Comparison of ENCODE assay signal across 3 cellular contexts in the genomic region with DNA sequence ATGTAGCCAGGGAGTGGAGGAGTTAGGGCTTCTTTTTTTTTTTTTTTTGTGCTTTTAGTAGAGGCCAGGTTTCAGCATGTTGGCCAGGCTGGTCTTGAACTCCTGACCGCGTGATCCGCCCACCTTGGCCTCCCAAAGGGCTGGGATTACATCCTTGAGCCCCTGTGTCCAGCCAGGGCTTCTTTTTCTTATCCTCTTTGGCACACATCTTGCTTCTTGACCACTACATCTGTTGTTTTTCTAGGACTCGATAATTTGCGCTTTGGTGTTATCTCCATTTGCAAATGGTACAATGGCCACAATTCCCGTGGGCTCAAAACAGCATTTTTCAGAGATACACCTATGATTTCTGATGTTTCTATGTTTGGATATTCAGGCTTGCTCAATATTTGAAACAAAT.
TF ChIP-seq lines count a peak whose summit lies in the region.

No MANE protein-coding gene starts in this region.

TF ChIP-seq in SK-N-SH, 30 proteins besides CTCF, POLR2A, EP300 and RAD21 (continued from another document):
- TF ChIP-seq GATA2 (CRISPR knock-in tag; IDR thresholded peaks at IDR 0.05) (no peak), NRF1 (IDR thresholded peaks at IDR 0.05; ENCODE audit: low read depth, low read length) (no peak), CHD2 (IDR thresholded peaks at IDR 0.05; ENCODE audit: low read length, partially characterized antibody) (no peak), SMC3 (IDR thresholded peaks at IDR 0.05; ENCODE audit: low read depth, low read length) (no peak), RCOR1 (IDR thresholded peaks at IDR 0.05; ENCODE audit: low read length) (no peak), FOXM1 (IDR thresholded peaks at IDR 0.05; ENCODE audit: low read depth) (no peak), MXI1 (IDR thresholded peaks at IDR 0.05; ENCODE audit: low read depth, low read length) (no peak), TAF1 (IDR thresholded peaks at IDR 0.05; ENCODE audit: borderline replicate concordance, low read depth, low read length) (no peak)
- TF ChIP-seq, protein P1, sequence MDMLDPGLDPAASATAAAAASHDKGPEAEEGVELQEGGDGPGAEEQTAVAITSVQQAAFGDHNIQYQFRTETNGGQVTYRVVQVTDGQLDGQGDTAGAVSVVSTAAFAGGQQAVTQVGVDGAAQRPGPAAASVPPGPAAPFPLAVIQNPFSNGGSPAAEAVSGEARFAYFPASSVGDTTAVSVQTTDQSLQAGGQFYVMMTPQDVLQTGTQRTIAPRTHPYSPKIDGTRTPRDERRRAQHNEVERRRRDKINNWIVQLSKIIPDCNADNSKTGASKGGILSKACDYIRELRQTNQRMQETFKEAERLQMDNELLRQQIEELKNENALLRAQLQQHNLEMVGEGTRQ (IDR thresholded peaks at IDR 0.05; ENCODE audit: borderline replicate concordance, low read depth, low read length) = no peak
- TF ChIP-seq, protein P2, sequence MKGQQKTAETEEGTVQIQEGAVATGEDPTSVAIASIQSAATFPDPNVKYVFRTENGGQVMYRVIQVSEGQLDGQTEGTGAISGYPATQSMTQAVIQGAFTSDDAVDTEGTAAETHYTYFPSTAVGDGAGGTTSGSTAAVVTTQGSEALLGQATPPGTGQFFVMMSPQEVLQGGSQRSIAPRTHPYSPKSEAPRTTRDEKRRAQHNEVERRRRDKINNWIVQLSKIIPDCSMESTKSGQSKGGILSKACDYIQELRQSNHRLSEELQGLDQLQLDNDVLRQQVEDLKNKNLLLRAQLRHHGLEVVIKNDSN (IDR thresholded peaks at IDR 0.05; ENCODE audit: borderline replicate concordance, low read depth) = no peak
- TF ChIP-seq, protein P3, sequence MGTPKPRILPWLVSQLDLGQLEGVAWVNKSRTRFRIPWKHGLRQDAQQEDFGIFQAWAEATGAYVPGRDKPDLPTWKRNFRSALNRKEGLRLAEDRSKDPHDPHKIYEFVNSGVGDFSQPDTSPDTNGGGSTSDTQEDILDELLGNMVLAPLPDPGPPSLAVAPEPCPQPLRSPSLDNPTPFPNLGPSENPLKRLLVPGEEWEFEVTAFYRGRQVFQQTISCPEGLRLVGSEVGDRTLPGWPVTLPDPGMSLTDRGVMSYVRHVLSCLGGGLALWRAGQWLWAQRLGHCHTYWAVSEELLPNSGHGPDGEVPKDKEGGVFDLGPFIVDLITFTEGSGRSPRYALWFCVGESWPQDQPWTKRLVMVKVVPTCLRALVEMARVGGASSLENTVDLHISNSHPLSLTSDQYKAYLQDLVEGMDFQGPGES (IDR thresholded peaks at IDR 0.05; ENCODE audit: low read depth, low read length) = no peak

TF ChIP-seq in SK-N-SH treated with all-trans-retinoic acid at 6 μM for 48 hours, 23 proteins besides CTCF, POLR2A, EP300 and RAD21 (continued from another document and continues in another):
- TF ChIP-seq, protein P4, sequence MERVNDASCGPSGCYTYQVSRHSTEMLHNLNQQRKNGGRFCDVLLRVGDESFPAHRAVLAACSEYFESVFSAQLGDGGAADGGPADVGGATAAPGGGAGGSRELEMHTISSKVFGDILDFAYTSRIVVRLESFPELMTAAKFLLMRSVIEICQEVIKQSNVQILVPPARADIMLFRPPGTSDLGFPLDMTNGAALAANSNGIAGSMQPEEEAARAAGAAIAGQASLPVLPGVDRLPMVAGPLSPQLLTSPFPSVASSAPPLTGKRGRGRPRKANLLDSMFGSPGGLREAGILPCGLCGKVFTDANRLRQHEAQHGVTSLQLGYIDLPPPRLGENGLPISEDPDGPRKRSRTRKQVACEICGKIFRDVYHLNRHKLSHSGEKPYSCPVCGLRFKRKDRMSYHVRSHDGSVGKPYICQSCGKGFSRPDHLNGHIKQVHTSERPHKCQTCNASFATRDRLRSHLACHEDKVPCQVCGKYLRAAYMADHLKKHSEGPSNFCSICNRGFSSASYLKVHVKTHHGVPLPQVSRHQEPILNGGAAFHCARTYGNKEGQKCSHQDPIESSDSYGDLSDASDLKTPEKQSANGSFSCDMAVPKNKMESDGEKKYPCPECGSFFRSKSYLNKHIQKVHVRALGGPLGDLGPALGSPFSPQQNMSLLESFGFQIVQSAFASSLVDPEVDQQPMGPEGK (CRISPR knock-in tag; IDR thresholded peaks at IDR 0.05; ENCODE audit: borderline replicate concordance) = no peak
- no peak for TF ChIP-seq CSDC2 (CRISPR knock-in tag; IDR thresholded peaks at IDR 0.05)
- no peak for TF ChIP-seq TCF4 (CRISPR knock-in tag; IDR thresholded peaks at IDR 0.05; ENCODE audit: borderline replicate concordance)
- TF ChIP-seq, protein P5, sequence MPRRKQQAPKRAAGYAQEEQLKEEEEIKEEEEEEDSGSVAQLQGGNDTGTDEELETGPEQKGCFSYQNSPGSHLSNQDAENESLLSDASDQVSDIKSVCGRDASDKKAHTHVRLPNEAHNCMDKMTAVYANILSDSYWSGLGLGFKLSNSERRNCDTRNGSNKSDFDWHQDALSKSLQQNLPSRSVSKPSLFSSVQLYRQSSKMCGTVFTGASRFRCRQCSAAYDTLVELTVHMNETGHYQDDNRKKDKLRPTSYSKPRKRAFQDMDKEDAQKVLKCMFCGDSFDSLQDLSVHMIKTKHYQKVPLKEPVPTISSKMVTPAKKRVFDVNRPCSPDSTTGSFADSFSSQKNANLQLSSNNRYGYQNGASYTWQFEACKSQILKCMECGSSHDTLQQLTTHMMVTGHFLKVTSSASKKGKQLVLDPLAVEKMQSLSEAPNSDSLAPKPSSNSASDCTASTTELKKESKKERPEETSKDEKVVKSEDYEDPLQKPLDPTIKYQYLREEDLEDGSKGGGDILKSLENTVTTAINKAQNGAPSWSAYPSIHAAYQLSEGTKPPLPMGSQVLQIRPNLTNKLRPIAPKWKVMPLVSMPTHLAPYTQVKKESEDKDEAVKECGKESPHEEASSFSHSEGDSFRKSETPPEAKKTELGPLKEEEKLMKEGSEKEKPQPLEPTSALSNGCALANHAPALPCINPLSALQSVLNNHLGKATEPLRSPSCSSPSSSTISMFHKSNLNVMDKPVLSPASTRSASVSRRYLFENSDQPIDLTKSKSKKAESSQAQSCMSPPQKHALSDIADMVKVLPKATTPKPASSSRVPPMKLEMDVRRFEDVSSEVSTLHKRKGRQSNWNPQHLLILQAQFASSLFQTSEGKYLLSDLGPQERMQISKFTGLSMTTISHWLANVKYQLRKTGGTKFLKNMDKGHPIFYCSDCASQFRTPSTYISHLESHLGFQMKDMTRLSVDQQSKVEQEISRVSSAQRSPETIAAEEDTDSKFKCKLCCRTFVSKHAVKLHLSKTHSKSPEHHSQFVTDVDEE (CRISPR knock-in tag; IDR thresholded peaks at IDR 0.05) = no peak
- TF ChIP-seq GLIS3 (CRISPR knock-in tag; IDR thresholded peaks at IDR 0.05) = no peak
- no peak for TF ChIP-seq ZNF70 (CRISPR knock-in tag; IDR thresholded peaks at IDR 0.05)
- TF ChIP-seq BACH2 (CRISPR knock-in tag; IDR thresholded peaks at IDR 0.05; ENCODE audit: borderline replicate concordance) = no peak
- TF ChIP-seq SNAI2 (CRISPR knock-in tag; IDR thresholded peaks at IDR 0.05) = no peak
- TF ChIP-seq, protein P6, sequence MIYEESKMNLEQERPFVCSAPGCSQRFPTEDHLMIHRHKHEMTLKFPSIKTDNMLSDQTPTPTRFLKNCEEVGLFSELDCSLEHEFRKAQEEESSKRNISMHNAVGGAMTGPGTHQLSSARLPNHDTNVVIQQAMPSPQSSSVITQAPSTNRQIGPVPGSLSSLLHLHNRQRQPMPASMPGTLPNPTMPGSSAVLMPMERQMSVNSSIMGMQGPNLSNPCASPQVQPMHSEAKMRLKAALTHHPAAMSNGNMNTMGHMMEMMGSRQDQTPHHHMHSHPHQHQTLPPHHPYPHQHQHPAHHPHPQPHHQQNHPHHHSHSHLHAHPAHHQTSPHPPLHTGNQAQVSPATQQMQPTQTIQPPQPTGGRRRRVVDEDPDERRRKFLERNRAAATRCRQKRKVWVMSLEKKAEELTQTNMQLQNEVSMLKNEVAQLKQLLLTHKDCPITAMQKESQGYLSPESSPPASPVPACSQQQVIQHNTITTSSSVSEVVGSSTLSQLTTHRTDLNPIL (CRISPR knock-in tag; IDR thresholded peaks at IDR 0.05; ENCODE audit: low read depth) = no peak
- TF ChIP-seq, protein P7, sequence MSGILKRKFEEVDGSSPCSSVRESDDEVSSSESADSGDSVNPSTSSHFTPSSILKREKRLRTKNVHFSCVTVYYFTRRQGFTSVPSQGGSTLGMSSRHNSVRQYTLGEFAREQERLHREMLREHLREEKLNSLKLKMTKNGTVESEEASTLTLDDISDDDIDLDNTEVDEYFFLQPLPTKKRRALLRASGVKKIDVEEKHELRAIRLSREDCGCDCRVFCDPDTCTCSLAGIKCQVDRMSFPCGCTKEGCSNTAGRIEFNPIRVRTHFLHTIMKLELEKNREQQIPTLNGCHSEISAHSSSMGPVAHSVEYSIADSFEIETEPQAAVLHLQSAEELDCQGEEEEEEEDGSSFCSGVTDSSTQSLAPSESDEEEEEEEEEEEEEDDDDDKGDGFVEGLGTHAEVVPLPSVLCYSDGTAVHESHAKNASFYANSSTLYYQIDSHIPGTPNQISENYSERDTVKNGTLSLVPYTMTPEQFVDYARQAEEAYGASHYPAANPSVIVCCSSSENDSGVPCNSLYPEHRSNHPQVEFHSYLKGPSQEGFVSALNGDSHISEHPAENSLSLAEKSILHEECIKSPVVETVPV (CRISPR knock-in tag; IDR thresholded peaks at IDR 0.05) = no peak
- TF ChIP-seq ESRRG (CRISPR knock-in tag; IDR thresholded peaks at IDR 0.05) = no peak
- TF ChIP-seq ZNF8 (CRISPR knock-in tag; IDR thresholded peaks at IDR 0.05) = no peak
- no peak for TF ChIP-seq ZC3H10 (CRISPR knock-in tag; IDR thresholded peaks at IDR 0.05)
- TF ChIP-seq ZFP3 (CRISPR knock-in tag; IDR thresholded peaks at IDR 0.05) = no peak
- no peak for TF ChIP-seq TOX (CRISPR knock-in tag; IDR thresholded peaks at IDR 0.05; ENCODE audit: borderline replicate concordance)

TF ChIP-seq in WTC11, 78 proteins besides CTCF, POLR2A, EP300 and RAD21 (continued from another document and continues in another):
- TF ChIP-seq, protein P8, sequence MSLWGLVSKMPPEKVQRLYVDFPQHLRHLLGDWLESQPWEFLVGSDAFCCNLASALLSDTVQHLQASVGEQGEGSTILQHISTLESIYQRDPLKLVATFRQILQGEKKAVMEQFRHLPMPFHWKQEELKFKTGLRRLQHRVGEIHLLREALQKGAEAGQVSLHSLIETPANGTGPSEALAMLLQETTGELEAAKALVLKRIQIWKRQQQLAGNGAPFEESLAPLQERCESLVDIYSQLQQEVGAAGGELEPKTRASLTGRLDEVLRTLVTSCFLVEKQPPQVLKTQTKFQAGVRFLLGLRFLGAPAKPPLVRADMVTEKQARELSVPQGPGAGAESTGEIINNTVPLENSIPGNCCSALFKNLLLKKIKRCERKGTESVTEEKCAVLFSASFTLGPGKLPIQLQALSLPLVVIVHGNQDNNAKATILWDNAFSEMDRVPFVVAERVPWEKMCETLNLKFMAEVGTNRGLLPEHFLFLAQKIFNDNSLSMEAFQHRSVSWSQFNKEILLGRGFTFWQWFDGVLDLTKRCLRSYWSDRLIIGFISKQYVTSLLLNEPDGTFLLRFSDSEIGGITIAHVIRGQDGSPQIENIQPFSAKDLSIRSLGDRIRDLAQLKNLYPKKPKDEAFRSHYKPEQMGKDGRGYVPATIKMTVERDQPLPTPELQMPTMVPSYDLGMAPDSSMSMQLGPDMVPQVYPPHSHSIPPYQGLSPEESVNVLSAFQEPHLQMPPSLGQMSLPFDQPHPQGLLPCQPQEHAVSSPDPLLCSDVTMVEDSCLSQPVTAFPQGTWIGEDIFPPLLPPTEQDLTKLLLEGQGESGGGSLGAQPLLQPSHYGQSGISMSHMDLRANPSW (CRISPR knock-in tag; conservative IDR thresholded peaks at IDR 0.05; ENCODE audit: low read depth) = no peak
- TF ChIP-seq ZNF219 (CRISPR knock-in tag; IDR thresholded peaks at IDR 0.05; ENCODE audit: borderline replicate concordance) = no peak
- TF ChIP-seq ZNF263 (CRISPR knock-in tag; IDR thresholded peaks at IDR 0.05; ENCODE audit: low read depth) = no peak
- no peak for TF ChIP-seq MYBL2 (CRISPR knock-in tag; IDR thresholded peaks at IDR 0.05)
- no peak for TF ChIP-seq ETV6 (CRISPR knock-in tag; IDR thresholded peaks at IDR 0.05)
- TF ChIP-seq, protein P9, sequence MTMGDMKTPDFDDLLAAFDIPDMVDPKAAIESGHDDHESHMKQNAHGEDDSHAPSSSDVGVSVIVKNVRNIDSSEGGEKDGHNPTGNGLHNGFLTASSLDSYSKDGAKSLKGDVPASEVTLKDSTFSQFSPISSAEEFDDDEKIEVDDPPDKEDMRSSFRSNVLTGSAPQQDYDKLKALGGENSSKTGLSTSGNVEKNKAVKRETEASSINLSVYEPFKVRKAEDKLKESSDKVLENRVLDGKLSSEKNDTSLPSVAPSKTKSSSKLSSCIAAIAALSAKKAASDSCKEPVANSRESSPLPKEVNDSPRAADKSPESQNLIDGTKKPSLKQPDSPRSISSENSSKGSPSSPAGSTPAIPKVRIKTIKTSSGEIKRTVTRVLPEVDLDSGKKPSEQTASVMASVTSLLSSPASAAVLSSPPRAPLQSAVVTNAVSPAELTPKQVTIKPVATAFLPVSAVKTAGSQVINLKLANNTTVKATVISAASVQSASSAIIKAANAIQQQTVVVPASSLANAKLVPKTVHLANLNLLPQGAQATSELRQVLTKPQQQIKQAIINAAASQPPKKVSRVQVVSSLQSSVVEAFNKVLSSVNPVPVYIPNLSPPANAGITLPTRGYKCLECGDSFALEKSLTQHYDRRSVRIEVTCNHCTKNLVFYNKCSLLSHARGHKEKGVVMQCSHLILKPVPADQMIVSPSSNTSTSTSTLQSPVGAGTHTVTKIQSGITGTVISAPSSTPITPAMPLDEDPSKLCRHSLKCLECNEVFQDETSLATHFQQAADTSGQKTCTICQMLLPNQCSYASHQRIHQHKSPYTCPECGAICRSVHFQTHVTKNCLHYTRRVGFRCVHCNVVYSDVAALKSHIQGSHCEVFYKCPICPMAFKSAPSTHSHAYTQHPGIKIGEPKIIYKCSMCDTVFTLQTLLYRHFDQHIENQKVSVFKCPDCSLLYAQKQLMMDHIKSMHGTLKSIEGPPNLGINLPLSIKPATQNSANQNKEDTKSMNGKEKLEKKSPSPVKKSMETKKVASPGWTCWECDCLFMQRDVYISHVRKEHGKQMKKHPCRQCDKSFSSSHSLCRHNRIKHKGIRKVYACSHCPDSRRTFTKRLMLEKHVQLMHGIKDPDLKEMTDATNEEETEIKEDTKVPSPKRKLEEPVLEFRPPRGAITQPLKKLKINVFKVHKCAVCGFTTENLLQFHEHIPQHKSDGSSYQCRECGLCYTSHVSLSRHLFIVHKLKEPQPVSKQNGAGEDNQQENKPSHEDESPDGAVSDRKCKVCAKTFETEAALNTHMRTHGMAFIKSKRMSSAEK (CRISPR knock-in tag; IDR thresholded peaks at IDR 0.05; ENCODE audit: borderline replicate concordance) = no peak
- no peak for TF ChIP-seq GTF2I (CRISPR knock-in tag; conservative IDR thresholded peaks at IDR 0.05)
- TF ChIP-seq, protein P10, sequence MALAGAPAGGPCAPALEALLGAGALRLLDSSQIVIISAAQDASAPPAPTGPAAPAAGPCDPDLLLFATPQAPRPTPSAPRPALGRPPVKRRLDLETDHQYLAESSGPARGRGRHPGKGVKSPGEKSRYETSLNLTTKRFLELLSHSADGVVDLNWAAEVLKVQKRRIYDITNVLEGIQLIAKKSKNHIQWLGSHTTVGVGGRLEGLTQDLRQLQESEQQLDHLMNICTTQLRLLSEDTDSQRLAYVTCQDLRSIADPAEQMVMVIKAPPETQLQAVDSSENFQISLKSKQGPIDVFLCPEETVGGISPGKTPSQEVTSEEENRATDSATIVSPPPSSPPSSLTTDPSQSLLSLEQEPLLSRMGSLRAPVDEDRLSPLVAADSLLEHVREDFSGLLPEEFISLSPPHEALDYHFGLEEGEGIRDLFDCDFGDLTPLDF (CRISPR knock-in tag; IDR thresholded peaks at IDR 0.05) = no peak
- TF ChIP-seq NR2C2 (CRISPR knock-in tag; IDR thresholded peaks at IDR 0.05) = no peak
- TF ChIP-seq SMAD4 (CRISPR knock-in tag; IDR thresholded peaks at IDR 0.05) = no peak
- TF ChIP-seq, protein P11, sequence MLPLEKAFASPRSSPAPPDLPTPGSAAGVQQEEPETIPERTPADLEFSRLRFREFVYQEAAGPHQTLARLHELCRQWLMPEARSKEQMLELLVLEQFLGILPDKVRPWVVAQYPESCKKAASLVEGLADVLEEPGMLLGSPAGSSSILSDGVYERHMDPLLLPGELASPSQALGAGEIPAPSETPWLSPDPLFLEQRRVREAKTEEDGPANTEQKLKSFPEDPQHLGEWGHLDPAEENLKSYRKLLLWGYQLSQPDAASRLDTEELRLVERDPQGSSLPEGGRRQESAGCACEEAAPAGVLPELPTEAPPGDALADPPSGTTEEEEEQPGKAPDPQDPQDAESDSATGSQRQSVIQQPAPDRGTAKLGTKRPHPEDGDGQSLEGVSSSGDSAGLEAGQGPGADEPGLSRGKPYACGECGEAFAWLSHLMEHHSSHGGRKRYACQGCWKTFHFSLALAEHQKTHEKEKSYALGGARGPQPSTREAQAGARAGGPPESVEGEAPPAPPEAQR (CRISPR knock-in tag; IDR thresholded peaks at IDR 0.05) = no peak
